In genomic region chr12:91461061-91461460, GRCh38 we compare ENCODE assay signal across 8 cellular contexts.
"Had no signal": no experiment of that assay in that cellular context is flagged by ENCODE, and none has a peak within 500 bp of the region (broad histone marks: within the 10 kb centered on the region; RNA-seq: fewer than 3 reads in every experiment).

No MANE protein-coding gene starts in this region.

- H3K36me3 ChIP-seq: HAP-1 had no signal

- FAIRE-seq: HepG2 had no signal

- H2AFZ ChIP-seq: GM23248 had no signal

- DNase-seq: GM23248, GOT3, H7, HFFc6 had no signal

- H3K27ac ChIP-seq: GM23248, HL-60 had no signal

- H3K9me3 ChIP-seq: HAP-1 had no signal

- H3K4me1 ChIP-seq: HAP-1 had no signal

- ATAC-seq: HCT116, HepG2 had no signal

- H3K4me3 ChIP-seq: GM23248, HAP-1 had no signal
